10 cellular contexts compared by ENCODE assay signal in the genomic region with DNA sequence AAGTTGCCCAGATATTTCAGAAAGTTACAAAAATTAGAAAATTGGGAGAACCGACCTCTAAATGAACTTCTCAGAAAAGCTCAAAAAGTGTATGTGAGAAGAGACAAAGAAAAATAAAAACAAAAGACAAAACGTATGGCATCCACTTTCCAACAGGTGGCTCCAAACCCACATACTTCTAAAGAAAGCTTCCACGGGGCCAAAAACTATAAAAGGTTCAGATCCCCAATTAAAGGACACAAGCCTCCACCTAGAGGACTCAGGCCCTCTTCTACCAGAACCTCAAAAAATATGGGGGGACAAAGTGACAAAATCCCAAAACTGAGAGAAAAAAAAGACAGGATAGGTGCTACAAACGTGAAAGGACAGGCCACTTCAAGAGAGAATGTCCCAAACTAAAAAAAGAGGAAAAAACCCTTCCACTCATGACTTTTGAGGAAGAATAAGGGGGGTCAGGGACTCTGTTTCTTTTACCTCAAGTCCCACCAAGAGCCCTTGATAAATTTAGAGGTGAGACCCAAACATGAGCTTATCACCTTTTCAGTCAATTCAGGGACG. TPM values are rescaled to one million over a fixed set of nuclear protein-coding genes. Genes with fewer than 3 reads are reported as not detected.
A peak's percentile ranks its signal among the peaks of the same experiment; 100 is the strongest.
DNase-seq lines count a peak whose midpoint lies in the region; ATAC-seq and TF ChIP-seq lines count a peak whose summit lies in the region.
"Had no signal": no experiment of that assay in that cellular context is flagged by ENCODE, and none has a peak within 500 bp of the region (broad histone marks: within the 10 kb centered on the region; RNA-seq: fewer than 3 reads in every experiment).

No MANE protein-coding gene starts in this region.

- WGBS in esophagus squamous epithelium, 2 donors = 28 to 42% methylated on average over 5 of the region's 5 CpGs

- peaks cover 8% of the 10 kb centered on the region for H3K9me3 Mint-ChIP-seq in natural killer cell treated with Interleukin-12 subunit alpha and Interleukin-12 subunit beta and Interleukin-15 and Interleukin-18, amount 100 ng/mL, for 72 hours

- no peaks in the 10 kb centered on the region for H3K4me1 Mint-ChIP-seq in natural killer cell treated with Interleukin-12 subunit alpha and Interleukin-12 subunit beta and Interleukin-15 and Interleukin-18, amount 100 ng/mL, for 72 hours (ENCODE audit: low read depth in 2 of 2)
- H3K4me1 Mint-ChIP-seq: naive thymus-derived CD8-positive, alpha-beta T cell had no signal

- TF ChIP-seq POLR2A in esophagus squamous epithelium (IDR thresholded peaks at IDR 0.05) = no peak

- BruUV-seq in A673 (replicated peaks; lab: Mats Ljungman, UMichigan) = no TSS peak

- H3K4me1 ChIP-seq in A673 (ENCODE audit: insufficient read depth, low read length, poor library complexity, severe bottlenecking) = no peaks in the 10 kb centered on the region
- no peaks in the 10 kb centered on the region for H3K4me1 ChIP-seq in esophagus squamous epithelium

- POLR2A ChIA-PET in A673 (lab: Charles Lee; ENCODE audit: low non-redundant PET) = no interaction called here

- no peaks in the 10 kb centered on the region for H3K27me3 ChIP-seq in A673 (replicated peaks; ENCODE audit: insufficient read depth, low read depth, low read length, poor library complexity)
- peaks cover 0 to 5% (median 0%) of the 10 kb centered on the region in 4 donors for H3K27me3 ChIP-seq in esophagus squamous epithelium

- H3K36me3 Mint-ChIP-seq in natural killer cell treated with Interleukin-12 subunit alpha and Interleukin-12 subunit beta and Interleukin-15 and Interleukin-18, amount 100 ng/mL, for 72 hours = peaks cover 11% of the 10 kb centered on the region

- CTCF ChIA-PET in A673 (lab: Charles Lee) = interaction anchor here (0.6 to 1.1 kb wide), 5 partner anchors 14 to 1441 kb away, joined by 3 to 4 read pairs (median 3); no protein-coding TSS in a partner anchor

- H3K27ac Mint-ChIP-seq in natural killer cell treated with Interleukin-12 subunit alpha and Interleukin-12 subunit beta and Interleukin-15 and Interleukin-18, amount 100 ng/mL, for 72 hours = no peak overlapping the region

- ATAC-seq in natural killer cell treated with Interleukin-12 subunit alpha and Interleukin-12 subunit beta and Interleukin-15 and Interleukin-18, amount 100 ng/mL, for 72 hours = no peak
- ATAC-seq: naive thymus-derived CD8-positive, alpha-beta T cell had no signal

- H3K27ac ChIP-seq in A673 (ENCODE audit: low read depth, low read length, poor library complexity, severe bottlenecking) (no peak overlapping the region), esophagus squamous epithelium (no peak overlapping the region)

- H3K36me3 ChIP-seq in A673 (ENCODE audit: insufficient read depth, low read length, poor library complexity, severe bottlenecking) (no peaks in the 10 kb centered on the region), esophagus squamous epithelium (no peaks in the 10 kb centered on the region)

- TF ChIP-seq CTCF in A673 (conservative IDR thresholded peaks at IDR 0.05; ENCODE audit: low read depth, low read length) (peak; percentile 66), GM10266 (IDR thresholded peaks at IDR 0.05; ENCODE audit: control insufficient read depth, insufficient read depth, low read depth, missing control alignments) (peak; percentile 38), esophagus squamous epithelium (IDR thresholded peaks at IDR 0.05) (peak in 5 of 6 experiments; percentile 8 to 60 (median 31))

- intact Hi-C loops in A673 (cut with micrococcal nuclease; ENCODE audit: unreplicated experiment) = loop anchor here (1.0 to 5.0 kb wide), 2 partner anchors 94 to 160 kb away; no protein-coding TSS in a partner anchor
- intact Hi-C loops in esophagus squamous epithelium (cut with DNase I) = no loop called here

- no peaks in the 10 kb centered on the region for H3K9me3 ChIP-seq in A673 (ENCODE audit: low read depth, low read length, poor library complexity, severe bottlenecking)
- H3K9me3 ChIP-seq in esophagus squamous epithelium = peaks cover 0 to 6% (median 0%) of the 10 kb centered on the region in 3 donors

- H3K27me3 Mint-ChIP-seq in natural killer cell treated with Interleukin-12 subunit alpha and Interleukin-12 subunit beta and Interleukin-15 and Interleukin-18, amount 100 ng/mL, for 72 hours = peaks cover 17 to 25% of the 10 kb centered on the region in 2 donors

- H3K4me3 Mint-ChIP-seq in natural killer cell treated with Interleukin-12 subunit alpha and Interleukin-12 subunit beta and Interleukin-15 and Interleukin-18, amount 100 ng/mL, for 72 hours = no peak overlapping the region
- H3K4me3 Mint-ChIP-seq: naive thymus-derived CD8-positive, alpha-beta T cell had no signal

- H3K4me3 ChIP-seq in A673 (ENCODE audit: low read depth, low read length, poor library complexity, severe bottlenecking) (no peak overlapping the region), esophagus squamous epithelium (no peak overlapping the region)

- DNase-seq in A673 (ENCODE audit: low spot score) (peak; percentile 39), GM10266 (ENCODE audit: extremely low spot score) (no peak), NCI-H748 (lab: John Stamatoyannopoulos, UW; ENCODE audit: unreplicated experiment) (peak; percentile 36), esophagus squamous epithelium (lab: John Stamatoyannopoulos, UW) (no peak), NCI-H128 (lab: John Stamatoyannopoulos, UW; ENCODE audit: unreplicated experiment) (no peak), activated gamma-delta T cell (lab: John Stamatoyannopoulos, UW) (no peak), H4 (ENCODE audit: low spot score) (no peak)
- no peak for DNase-seq in natural killer cell treated with Interleukin-12 subunit alpha and Interleukin-12 subunit beta and Interleukin-15 and Interleukin-18, amount 100 ng/mL, for 72 hours (ENCODE audit: low spot score)
- DNase-seq: activated naive CD4-positive, alpha-beta T cell; naive thymus-derived CD8-positive, alpha-beta T cell had no signal

RNA-seq across cellular contexts. Expression of a gene that starts 8.8 kb away (rescaled TPM):
- total RNA-seq in A673 (2021) (not detected in 2 replicates), esophagus squamous epithelium (1 to 10 TPM in 1 of 4 donors, not detected in 3; 1.6 TPM)
- total RNA-seq in natural killer cell treated with Interleukin-12 subunit alpha and Interleukin-12 subunit beta and Interleukin-15 and Interleukin-18, amount 100 ng/mL, for 72 hours = not detected
- not detected in 2 replicates for total RNA-seq in H4 (2014; rRNA removed; shearing (Covaris generic))
- total RNA-seq: naive thymus-derived CD8-positive, alpha-beta T cell had no signal

RNA-seq across cellular contexts. Expression of a gene that starts 24.8 kb away (rescaled TPM):
- not detected in 2 replicates for total RNA-seq in A673 (2021)
- total RNA-seq in esophagus squamous epithelium = 1 to 10 TPM in 1 of 4 donors, not detected in 3; 1.5 TPM
- total RNA-seq in natural killer cell treated with Interleukin-12 subunit alpha and Interleukin-12 subunit beta and Interleukin-15 and Interleukin-18, amount 100 ng/mL, for 72 hours = not detected
- total RNA-seq in H4 (2014; rRNA removed; shearing (Covaris generic)) = not detected in 2 replicates
- total RNA-seq: naive thymus-derived CD8-positive, alpha-beta T cell had no signal

RNA-seq across cellular contexts. Expression of a gene that starts 27.3 kb away (rescaled TPM):
- not detected in 2 replicates for total RNA-seq in A673 (2021)
- total RNA-seq in esophagus squamous epithelium = not detected
- total RNA-seq in natural killer cell treated with Interleukin-12 subunit alpha and Interleukin-12 subunit beta and Interleukin-15 and Interleukin-18, amount 100 ng/mL, for 72 hours = not detected
- not detected in 2 replicates for total RNA-seq in H4 (2014; rRNA removed; shearing (Covaris generic))
- total RNA-seq: naive thymus-derived CD8-positive, alpha-beta T cell had no signal

RNA-seq across cellular contexts. Expression of a gene that starts 52.7 kb away (rescaled TPM):
- not detected in 2 replicates for total RNA-seq in A673 (2021)
- 10 to 100 TPM in 1 of 4 donors, not detected in 3; 28.7 TPM for total RNA-seq in esophagus squamous epithelium
- total RNA-seq in natural killer cell treated with Interleukin-12 subunit alpha and Interleukin-12 subunit beta and Interleukin-15 and Interleukin-18, amount 100 ng/mL, for 72 hours = not detected
- total RNA-seq in H4 (2014; rRNA removed; shearing (Covaris generic)) = not detected in 2 replicates
- total RNA-seq: naive thymus-derived CD8-positive, alpha-beta T cell had no signal

Comparison
In these comparisons a context has a peak if more than half of its experiments do, and no peak if none do; other contexts are left out.
1. DNase-seq: peak in A673 (single experiment) and NCI-H748 (single experiment); none in GM10266 (single experiment), esophagus squamous epithelium (single experiment), natural killer cell treated with Interleukin-12 subunit alpha and Interleukin-12 subunit beta and Interleukin-15 and Interleukin-18, amount 100 ng/mL, for 72 hours (single experiment), NCI-H128 (single experiment), activated gamma-delta T cell (single experiment) and H4 (single experiment).
2. Peak in every context shown above with its lines, with median percentiles within 50 percentile points of each other: CTCF ChIP-seq.